26 cellular contexts compared by ENCODE assay signal in the genomic region with DNA sequence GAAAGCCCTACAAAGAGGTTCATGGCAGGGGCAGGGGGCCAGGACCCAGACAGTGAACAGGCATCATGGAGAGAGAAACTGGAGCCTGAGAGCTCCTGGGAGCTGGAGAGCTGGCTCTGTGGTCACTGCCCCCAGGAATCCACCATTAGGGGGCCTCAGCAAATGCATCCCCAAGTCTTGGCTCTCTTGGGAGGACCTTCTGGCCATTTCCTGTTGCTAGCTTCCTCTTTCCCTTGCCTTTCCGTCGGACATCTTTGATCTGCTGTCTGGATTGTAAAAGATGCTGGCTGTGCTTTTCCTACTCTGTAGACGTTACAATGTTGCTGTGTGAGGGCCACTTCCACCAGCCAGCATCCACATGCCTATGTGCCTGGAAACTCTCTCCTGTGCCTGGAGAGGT. TPM values are rescaled to one million over a fixed set of nuclear protein-coding genes. Genes with fewer than 3 reads are reported as not detected.
"Had no signal": no experiment of that assay in that cellular context is flagged by ENCODE, and none has a peak within 500 bp of the region (broad histone marks: within the 10 kb centered on the region; RNA-seq: fewer than 3 reads in every experiment).

No MANE protein-coding gene starts in this region.

- H3K36me3 ChIP-seq: tibial nerve, uterus had no signal

- FAIRE-seq: keratinocyte had no signal

- H3K4me3 ChIP-seq: dorsolateral prefrontal cortex, lung, tibial nerve, uterus had no signal

- ATAC-seq: activated naive CD8-positive, alpha-beta T cell treated with anti-CD3 and anti-CD28 coated beads, Interleukin-2, amount 50 U/mL, for 24 hours; foreskin keratinocyte; natural killer cell treated with Interleukin-12 subunit alpha and Interleukin-12 subunit beta and Interleukin-15 and Interleukin-18, amount 100 ng/mL, for 72 hours; stimulated activated naive CD8-positive, alpha-beta T cell treated with anti-CD3 and anti-CD28 coated beads, Interleukin-15, Interleukin-2, amounts not matched to agents 100 U/mL and 50 U/mL, for 24 hours had no signal

- H3K27me3 ChIP-seq: dorsolateral prefrontal cortex, tibial nerve, uterus had no signal

- H3K9me3 Mint-ChIP-seq: activated CD4-positive, alpha-beta memory T cell treated with anti-CD3 and anti-CD28 coated beads for 36 hours; activated naive CD4-positive, alpha-beta T cell treated with anti-CD3 and anti-CD28 coated beads for 36 hours; activated naive CD8-positive, alpha-beta T cell treated with anti-CD3 and anti-CD28 coated beads, Interleukin-2, amount 50 U/mL, for 24 hours; natural killer cell treated with Interleukin-12 subunit alpha and Interleukin-12 subunit beta and Interleukin-15 and Interleukin-18, amount 100 ng/mL, for 72 hours had no signal

- H3K27me3 Mint-ChIP-seq: activated naive CD8-positive, alpha-beta T cell treated with anti-CD3 and anti-CD28 coated beads, Interleukin-2, amount 50 U/mL, for 24 hours had no signal

- H3K4me3 Mint-ChIP-seq: activated B cell treated with CpG ODN at 0.5 μM for 24 hours; activated CD4-positive, alpha-beta memory T cell treated with anti-CD3 and anti-CD28 coated beads for 36 hours; activated naive CD4-positive, alpha-beta T cell treated with anti-CD3 and anti-CD28 coated beads for 36 hours; activated naive CD8-positive, alpha-beta T cell treated with anti-CD3 and anti-CD28 coated beads, Interleukin-2, amount 50 U/mL, for 24 hours; brain; mesothelial cell of epicardium; natural killer cell treated with Interleukin-12 subunit alpha and Interleukin-12 subunit beta and Interleukin-15 and Interleukin-18, amount 100 ng/mL, for 72 hours had no signal

- H3K4me1 ChIP-seq: tibial nerve, uterus had no signal

- H3K27ac Mint-ChIP-seq: activated B cell treated with CpG ODN at 0.5 μM for 24 hours; activated CD4-positive, alpha-beta memory T cell treated with anti-CD3 and anti-CD28 coated beads for 36 hours; activated naive CD4-positive, alpha-beta T cell treated with anti-CD3 and anti-CD28 coated beads for 36 hours; activated naive CD8-positive, alpha-beta T cell treated with anti-CD3 and anti-CD28 coated beads, Interleukin-2, amount 50 U/mL, for 24 hours; brain; mesothelial cell of epicardium; natural killer cell treated with Interleukin-12 subunit alpha and Interleukin-12 subunit beta and Interleukin-15 and Interleukin-18, amount 100 ng/mL, for 72 hours had no signal

- H3K36me3 Mint-ChIP-seq: activated CD4-positive, alpha-beta memory T cell treated with anti-CD3 and anti-CD28 coated beads for 36 hours; brain; mesothelial cell of epicardium; natural killer cell treated with Interleukin-12 subunit alpha and Interleukin-12 subunit beta and Interleukin-15 and Interleukin-18, amount 100 ng/mL, for 72 hours had no signal

- H3K4me1 Mint-ChIP-seq: activated B cell treated with CpG ODN at 0.5 μM for 24 hours; activated naive CD8-positive, alpha-beta T cell treated with anti-CD3 and anti-CD28 coated beads, Interleukin-2, amount 50 U/mL, for 24 hours; brain; mesothelial cell of epicardium had no signal

- H3K27ac ChIP-seq: dorsolateral prefrontal cortex, foreskin keratinocyte, tibial nerve, uterus had no signal

- DNase-seq: activated B cell treated with CpG ODN at 0.5 μM for 24 hours; activated CD4-positive, alpha-beta memory T cell treated with anti-CD3 and anti-CD28 coated beads for 36 hours; activated CD4-positive, alpha-beta T cell treated with anti-CD3 and anti-CD28 coated beads for 4 hours; activated naive CD4-positive, alpha-beta T cell treated with anti-CD3 and anti-CD28 coated beads for 36 hours; activated naive CD8-positive, alpha-beta T cell treated with anti-CD3 and anti-CD28 coated beads, Interleukin-2, amount 50 U/mL, for 24 hours; activated T-cell treated with anti-CD3 and anti-CD28 coated beads, Interleukin-2, amount 50 U/mL, for 1 hour; anterior cingulate cortex; caudate nucleus; dorsolateral prefrontal cortex; foreskin keratinocyte; hypothalamus; occipital lobe; posterior cingulate gyrus; retina; stimulated activated naive CD8-positive, alpha-beta T cell treated with anti-CD3 and anti-CD28 coated beads, Interleukin-15, Interleukin-2, amounts not matched to agents 100 U/mL and 50 U/mL, for 24 hours; substantia nigra; T-helper 2 cell; uterus had no signal

RNA-seq across cellular contexts. Expression of a gene that starts 7.1 kb away (rescaled TPM):
- total RNA-seq: activated B cell treated with CpG ODN at 0.5 μM for 24 hours; activated CD4-positive, alpha-beta memory T cell treated with anti-CD3 and anti-CD28 coated beads for 36 hours; activated naive CD4-positive, alpha-beta T cell treated with anti-CD3 and anti-CD28 coated beads for 36 hours; epithelial cell of proximal tubule; fibroblast of lung; foreskin keratinocyte; mesothelial cell of epicardium; natural killer cell treated with Interleukin-12 subunit alpha and Interleukin-12 subunit beta and Interleukin-15 and Interleukin-18, amount 100 ng/mL, for 72 hours; occipital lobe; tibial nerve; uterus had no signal
- polyA plus RNA-seq: fibroblast of lung had no signal

RNA-seq across cellular contexts. Expression of a gene that starts 12.7 kb away (rescaled TPM):
- total RNA-seq: activated B cell treated with CpG ODN at 0.5 μM for 24 hours; activated naive CD4-positive, alpha-beta T cell treated with anti-CD3 and anti-CD28 coated beads for 36 hours; epithelial cell of proximal tubule; fibroblast of lung; foreskin keratinocyte; lung; occipital lobe; tibial nerve; uterus had no signal
- polyA plus RNA-seq: fibroblast of lung, keratinocyte had no signal
